In the genomic region with DNA sequence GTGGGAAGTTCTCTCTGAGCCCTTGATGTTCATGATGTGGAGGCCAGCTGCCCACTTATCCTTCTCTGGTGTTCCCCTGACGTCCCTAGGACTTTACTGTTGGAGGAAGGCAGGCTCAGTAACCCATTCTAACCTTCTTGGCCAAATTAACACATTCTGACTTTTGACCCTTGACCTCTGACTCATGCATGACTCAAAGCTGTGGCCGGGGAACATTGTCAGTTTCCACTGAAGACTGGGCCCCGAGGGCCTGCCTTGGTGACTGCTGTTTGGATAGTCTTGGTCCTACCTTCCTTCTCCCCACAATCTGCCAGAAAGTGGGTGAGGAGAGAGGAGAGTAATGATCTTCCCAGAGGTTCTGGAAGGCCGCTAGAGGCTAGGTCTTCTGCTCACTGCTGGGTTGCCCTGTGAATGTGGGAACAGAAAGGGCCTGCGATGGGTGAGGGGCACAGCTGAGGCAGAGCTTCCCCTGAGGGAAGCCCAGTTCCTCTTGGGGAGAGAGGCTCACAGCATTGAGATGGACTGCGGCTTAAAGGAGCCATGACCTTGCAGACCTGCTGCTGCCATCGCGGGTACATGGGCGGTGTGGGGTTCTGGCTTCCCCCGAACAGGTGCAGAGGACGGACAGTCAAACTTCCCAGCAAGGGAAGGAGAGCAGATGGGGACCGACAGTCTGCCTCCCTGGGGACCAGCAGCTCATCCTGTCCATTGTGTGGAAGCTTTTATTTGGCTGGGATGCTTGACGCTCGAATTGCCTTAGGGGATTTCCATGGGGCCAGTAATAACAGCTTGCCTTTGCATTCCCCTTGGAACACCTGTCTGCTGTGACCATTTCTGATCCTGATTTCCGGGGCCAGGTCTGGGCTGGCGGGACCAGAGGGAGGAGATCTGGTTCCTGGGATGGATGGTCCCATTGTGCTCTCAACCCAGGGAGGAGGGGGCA, we compare ENCODE assay signal across 1 cellular context.
TF ChIP-seq lines count a peak whose summit lies in the region.

No MANE protein-coding gene starts in this region.

TF ChIP-seq in K562, 482 proteins besides CTCF, POLR2A, EP300 and RAD21 (continued from another document and continues in another):
- TF ChIP-seq, protein P1, sequence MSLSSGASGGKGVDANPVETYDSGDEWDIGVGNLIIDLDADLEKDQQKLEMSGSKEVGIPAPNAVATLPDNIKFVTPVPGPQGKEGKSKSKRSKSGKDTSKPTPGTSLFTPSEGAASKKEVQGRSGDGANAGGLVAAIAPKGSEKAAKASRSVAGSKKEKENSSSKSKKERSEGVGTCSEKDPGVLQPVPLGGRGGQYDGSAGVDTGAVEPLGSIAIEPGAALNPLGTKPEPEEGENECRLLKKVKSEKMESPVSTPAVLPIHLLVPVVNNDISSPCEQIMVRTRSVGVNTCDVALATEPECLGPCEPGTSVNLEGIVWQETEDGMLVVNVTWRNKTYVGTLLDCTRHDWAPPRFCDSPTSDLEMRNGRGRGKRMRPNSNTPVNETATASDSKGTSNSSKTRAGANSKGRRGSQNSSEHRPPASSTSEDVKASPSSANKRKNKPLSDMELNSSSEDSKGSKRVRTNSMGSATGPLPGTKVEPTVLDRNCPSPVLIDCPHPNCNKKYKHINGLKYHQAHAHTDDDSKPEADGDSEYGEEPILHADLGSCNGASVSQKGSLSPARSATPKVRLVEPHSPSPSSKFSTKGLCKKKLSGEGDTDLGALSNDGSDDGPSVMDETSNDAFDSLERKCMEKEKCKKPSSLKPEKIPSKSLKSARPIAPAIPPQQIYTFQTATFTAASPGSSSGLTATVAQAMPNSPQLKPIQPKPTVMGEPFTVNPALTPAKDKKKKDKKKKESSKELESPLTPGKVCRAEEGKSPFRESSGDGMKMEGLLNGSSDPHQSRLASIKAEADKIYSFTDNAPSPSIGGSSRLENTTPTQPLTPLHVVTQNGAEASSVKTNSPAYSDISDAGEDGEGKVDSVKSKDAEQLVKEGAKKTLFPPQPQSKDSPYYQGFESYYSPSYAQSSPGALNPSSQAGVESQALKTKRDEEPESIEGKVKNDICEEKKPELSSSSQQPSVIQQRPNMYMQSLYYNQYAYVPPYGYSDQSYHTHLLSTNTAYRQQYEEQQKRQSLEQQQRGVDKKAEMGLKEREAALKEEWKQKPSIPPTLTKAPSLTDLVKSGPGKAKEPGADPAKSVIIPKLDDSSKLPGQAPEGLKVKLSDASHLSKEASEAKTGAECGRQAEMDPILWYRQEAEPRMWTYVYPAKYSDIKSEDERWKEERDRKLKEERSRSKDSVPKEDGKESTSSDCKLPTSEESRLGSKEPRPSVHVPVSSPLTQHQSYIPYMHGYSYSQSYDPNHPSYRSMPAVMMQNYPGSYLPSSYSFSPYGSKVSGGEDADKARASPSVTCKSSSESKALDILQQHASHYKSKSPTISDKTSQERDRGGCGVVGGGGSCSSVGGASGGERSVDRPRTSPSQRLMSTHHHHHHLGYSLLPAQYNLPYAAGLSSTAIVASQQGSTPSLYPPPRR (CRISPR knock-in tag; IDR thresholded peaks at IDR 0.05; ENCODE audit: borderline replicate concordance): peak; percentile 68; the same call in 1 of the 2 replicates
- no peak for TF ChIP-seq RREB1 (CRISPR knock-in tag; IDR thresholded peaks at IDR 0.05)
- no peak for TF ChIP-seq SREBF2 (CRISPR knock-in tag; IDR thresholded peaks at IDR 0.05)
- no peak for TF ChIP-seq ZNF274 (IDR thresholded peaks at IDR 0.05; ENCODE audit: borderline replicate concordance, low read depth, low read length)
- TF ChIP-seq, protein P2, sequence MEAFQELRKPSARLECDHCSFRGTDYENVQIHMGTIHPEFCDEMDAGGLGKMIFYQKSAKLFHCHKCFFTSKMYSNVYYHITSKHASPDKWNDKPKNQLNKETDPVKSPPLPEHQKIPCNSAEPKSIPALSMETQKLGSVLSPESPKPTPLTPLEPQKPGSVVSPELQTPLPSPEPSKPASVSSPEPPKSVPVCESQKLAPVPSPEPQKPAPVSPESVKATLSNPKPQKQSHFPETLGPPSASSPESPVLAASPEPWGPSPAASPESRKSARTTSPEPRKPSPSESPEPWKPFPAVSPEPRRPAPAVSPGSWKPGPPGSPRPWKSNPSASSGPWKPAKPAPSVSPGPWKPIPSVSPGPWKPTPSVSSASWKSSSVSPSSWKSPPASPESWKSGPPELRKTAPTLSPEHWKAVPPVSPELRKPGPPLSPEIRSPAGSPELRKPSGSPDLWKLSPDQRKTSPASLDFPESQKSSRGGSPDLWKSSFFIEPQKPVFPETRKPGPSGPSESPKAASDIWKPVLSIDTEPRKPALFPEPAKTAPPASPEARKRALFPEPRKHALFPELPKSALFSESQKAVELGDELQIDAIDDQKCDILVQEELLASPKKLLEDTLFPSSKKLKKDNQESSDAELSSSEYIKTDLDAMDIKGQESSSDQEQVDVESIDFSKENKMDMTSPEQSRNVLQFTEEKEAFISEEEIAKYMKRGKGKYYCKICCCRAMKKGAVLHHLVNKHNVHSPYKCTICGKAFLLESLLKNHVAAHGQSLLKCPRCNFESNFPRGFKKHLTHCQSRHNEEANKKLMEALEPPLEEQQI (IDR thresholded peaks at IDR 0.05): no peak
- no peak for TF ChIP-seq SMARCA5 (IDR thresholded peaks at IDR 0.05)
- TF ChIP-seq, protein P3, sequence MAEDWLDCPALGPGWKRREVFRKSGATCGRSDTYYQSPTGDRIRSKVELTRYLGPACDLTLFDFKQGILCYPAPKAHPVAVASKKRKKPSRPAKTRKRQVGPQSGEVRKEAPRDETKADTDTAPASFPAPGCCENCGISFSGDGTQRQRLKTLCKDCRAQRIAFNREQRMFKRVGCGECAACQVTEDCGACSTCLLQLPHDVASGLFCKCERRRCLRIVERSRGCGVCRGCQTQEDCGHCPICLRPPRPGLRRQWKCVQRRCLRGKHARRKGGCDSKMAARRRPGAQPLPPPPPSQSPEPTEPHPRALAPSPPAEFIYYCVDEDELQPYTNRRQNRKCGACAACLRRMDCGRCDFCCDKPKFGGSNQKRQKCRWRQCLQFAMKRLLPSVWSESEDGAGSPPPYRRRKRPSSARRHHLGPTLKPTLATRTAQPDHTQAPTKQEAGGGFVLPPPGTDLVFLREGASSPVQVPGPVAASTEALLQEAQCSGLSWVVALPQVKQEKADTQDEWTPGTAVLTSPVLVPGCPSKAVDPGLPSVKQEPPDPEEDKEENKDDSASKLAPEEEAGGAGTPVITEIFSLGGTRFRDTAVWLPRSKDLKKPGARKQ (CRISPR knock-in tag; IDR thresholded peaks at IDR 0.05): no peak
- TF ChIP-seq ZBTB49 (CRISPR knock-in tag; IDR thresholded peaks at IDR 0.05; ENCODE audit: borderline replicate concordance): no peak
- TF ChIP-seq CEBPG (CRISPR knock-in tag; IDR thresholded peaks at IDR 0.05): no peak
- 0 out of 4 replicates have a peak, but pooled peaks of 1 of the 2 experiments have one; percentile 8 for TF ChIP-seq CEBPG (tag; conservative IDR thresholded peaks at IDR 0.05 in 1 of 2, IDR thresholded peaks at IDR 0.05 in 1 of 2)
- no peak for TF ChIP-seq PCBP2 (IDR thresholded peaks at IDR 0.05; ENCODE audit: low read depth, low read length, poor library complexity, severe bottlenecking)
- no peak for TF ChIP-seq ZNF445 (CRISPR knock-in tag; IDR thresholded peaks at IDR 0.05; ENCODE audit: low read depth)
- no peak for TF ChIP-seq ZNF384 (IDR thresholded peaks at IDR 0.05; ENCODE audit: low read depth, low read length)
- no peak for TF ChIP-seq ZNF583 (CRISPR knock-in tag; IDR thresholded peaks at IDR 0.05)
- TF ChIP-seq HES1 (IDR thresholded peaks at IDR 0.05; ENCODE audit: low read depth): 0 out of 2 replicates have a peak, but pooled peaks have one; percentile 17
- TF ChIP-seq, protein P4, sequence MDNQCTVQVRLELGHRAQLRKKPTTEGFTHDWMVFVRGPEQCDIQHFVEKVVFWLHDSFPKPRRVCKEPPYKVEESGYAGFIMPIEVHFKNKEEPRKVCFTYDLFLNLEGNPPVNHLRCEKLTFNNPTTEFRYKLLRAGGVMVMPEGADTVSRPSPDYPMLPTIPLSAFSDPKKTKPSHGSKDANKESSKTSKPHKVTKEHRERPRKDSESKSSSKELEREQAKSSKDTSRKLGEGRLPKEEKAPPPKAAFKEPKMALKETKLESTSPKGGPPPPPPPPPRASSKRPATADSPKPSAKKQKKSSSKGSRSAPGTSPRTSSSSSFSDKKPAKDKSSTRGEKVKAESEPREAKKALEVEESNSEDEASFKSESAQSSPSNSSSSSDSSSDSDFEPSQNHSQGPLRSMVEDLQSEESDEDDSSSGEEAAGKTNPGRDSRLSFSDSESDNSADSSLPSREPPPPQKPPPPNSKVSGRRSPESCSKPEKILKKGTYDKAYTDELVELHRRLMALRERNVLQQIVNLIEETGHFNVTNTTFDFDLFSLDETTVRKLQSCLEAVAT (IDR thresholded peaks at IDR 0.05): no peak
- no peak for TF ChIP-seq ZNF507 (tag; conservative IDR thresholded peaks at IDR 0.05)
- TF ChIP-seq IRF2 (CRISPR knock-in tag; IDR thresholded peaks at IDR 0.05): no peak
- no peak for TF ChIP-seq DACH1 (IDR thresholded peaks at IDR 0.05; ENCODE audit: partially characterized antibody)
- TF ChIP-seq ZNF76 (CRISPR knock-in tag; IDR thresholded peaks at IDR 0.05; ENCODE audit: borderline replicate concordance): no peak
- TF ChIP-seq, protein P5, sequence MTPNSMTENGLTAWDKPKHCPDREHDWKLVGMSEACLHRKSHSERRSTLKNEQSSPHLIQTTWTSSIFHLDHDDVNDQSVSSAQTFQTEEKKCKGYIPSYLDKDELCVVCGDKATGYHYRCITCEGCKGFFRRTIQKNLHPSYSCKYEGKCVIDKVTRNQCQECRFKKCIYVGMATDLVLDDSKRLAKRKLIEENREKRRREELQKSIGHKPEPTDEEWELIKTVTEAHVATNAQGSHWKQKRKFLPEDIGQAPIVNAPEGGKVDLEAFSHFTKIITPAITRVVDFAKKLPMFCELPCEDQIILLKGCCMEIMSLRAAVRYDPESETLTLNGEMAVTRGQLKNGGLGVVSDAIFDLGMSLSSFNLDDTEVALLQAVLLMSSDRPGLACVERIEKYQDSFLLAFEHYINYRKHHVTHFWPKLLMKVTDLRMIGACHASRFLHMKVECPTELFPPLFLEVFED (CRISPR knock-in tag; conservative IDR thresholded peaks at IDR 0.05): no peak
- TF ChIP-seq TBL1XR1 (IDR thresholded peaks at IDR 0.05; ENCODE audit: low read length in 2 of 2): 0 out of 4 replicates have a peak, but pooled peaks of 1 of the 2 experiments have one; percentile 23
- no peak for TF ChIP-seq ZNF766 (CRISPR knock-in tag; conservative IDR thresholded peaks at IDR 0.05)
- no peak for TF ChIP-seq ZNF354B (CRISPR knock-in tag; IDR thresholded peaks at IDR 0.05)
- TF ChIP-seq HMGN3 (IDR thresholded peaks at IDR 0.05; ENCODE audit: borderline replicate concordance, extremely low read depth, insufficient read length, low read depth, low read length): no peak
- no peak for TF ChIP-seq TOE1 (IDR thresholded peaks at IDR 0.05; ENCODE audit: borderline replicate concordance)
- no peak for TF ChIP-seq TOE1 (CRISPR knock-in tag; IDR thresholded peaks at IDR 0.05; ENCODE audit: borderline replicate concordance, low read depth)
- no peak for TF ChIP-seq NCOR1 (IDR thresholded peaks at IDR 0.05)
- no peak for TF ChIP-seq PHF20 (IDR thresholded peaks at IDR 0.05; ENCODE audit: partially characterized antibody)
- no peak for TF ChIP-seq TRIM28 (IDR thresholded peaks at IDR 0.05)
